Comparison of ENCODE assay signal across 8 cellular contexts in genomic region chr19:39833464-39834286, GRCh38. TPM values are rescaled to one million over a fixed set of nuclear protein-coding genes. Genes with fewer than 3 reads are reported as not detected.
DNase-seq lines count a peak whose midpoint lies in the region; ATAC-seq, FAIRE-seq and TF ChIP-seq lines count a peak whose summit lies in the region.

DYRK1B (minus strand) TSS chr19:39834162; CDS start chr19:39831867, 2,295 bp downstream.

- H3K4me2 ChIP-seq in neural progenitor cell: peak within 1 kb of the TSS; percentile 79

- CTCF ChIA-PET in activated naive CD4-positive, alpha-beta T cell treated with anti-CD3 and anti-CD28 coated beads, Interleukin-2, amount 10 ng/mL, durations not matched to agents 7 days and 5 days (lab: Charles Lee): interaction anchor here (0.7 to 2.1 kb wide), 2 partner anchors 10 to 25 kb away, joined by 3 to 32 read pairs; no protein-coding TSS in a partner anchor

- peak within 1 kb of the TSS; percentile 65 for H3K4me3 ChIP-seq in SJCRH30
- H3K4me3 ChIP-seq in neural progenitor cell: peak within 1 kb of the TSS; percentile 91
- H3K4me3 ChIP-seq in stomach: peak within 1 kb of the TSS; percentile 83 to 99 (median 98)

- TF ChIP-seq RAD21 in Ishikawa (IDR thresholded peaks at IDR 0.05; ENCODE audit: low read depth): no peak

- peaks cover 34% of the 10 kb centered on the region for H3K4me1 Mint-ChIP-seq in activated naive CD4-positive, alpha-beta T cell treated with anti-CD3 and anti-CD28 coated beads, Interleukin-2, amount 10 ng/mL, durations not matched to agents 7 days and 5 days
- peaks cover 23% of the 10 kb centered on the region for H3K4me1 Mint-ChIP-seq in neural progenitor cell

- H3K36me3 ChIP-seq in SJCRH30 (peaks cover 73% of the 10 kb centered on the region), neural progenitor cell (peaks cover 9% of the 10 kb centered on the region), stomach (peaks cover 50 to 75% (median 74%) of the 10 kb centered on the region in 4 donors)

- H3K9ac ChIP-seq in neural progenitor cell: peak within 1 kb of the TSS; percentile 98

- H3K9me3 ChIP-seq in SJCRH30 (replicated peaks) (no peaks in the 10 kb centered on the region), neural progenitor cell (ENCODE audit: low read depth) (no peaks in the 10 kb centered on the region), stomach (no peaks in the 10 kb centered on the region)

- peak within 1 kb of the TSS; percentile 74 for H3K4me3 Mint-ChIP-seq in activated naive CD4-positive, alpha-beta T cell treated with anti-CD3 and anti-CD28 coated beads, Interleukin-2, amount 10 ng/mL, durations not matched to agents 7 days and 5 days
- H3K4me3 Mint-ChIP-seq in neural progenitor cell: peak within 1 kb of the TSS; percentile 95

- H3K27me3 ChIP-seq in SJCRH30: no peaks in the 10 kb centered on the region
- H3K27me3 ChIP-seq in neural progenitor cell: no peaks in the 10 kb centered on the region
- no peaks in the 10 kb centered on the region for H3K27me3 ChIP-seq in stomach

- H4K20me1 ChIP-seq in neural progenitor cell (ENCODE audit: low read depth): no peaks in the 10 kb centered on the region

- no peak for TF ChIP-seq POLR2A in stomach (IDR thresholded peaks at IDR 0.05)

- 0 to 1% (median 0%) methylated on average over 16 to 58 of the region's 59 CpGs for WGBS in stomach, 5 donors

- intact Hi-C loops in stomach (cut with DNase I; ENCODE audit: low total_unique reads): no loop called here

- H2AFZ ChIP-seq in neural progenitor cell (replicated peaks): peak within 1 kb of the TSS; percentile 82

- peak; percentile 93 for DNase-seq in DMS153 (lab: John Stamatoyannopoulos, UW)
- DNase-seq in SJCRH30: peak; percentile 100
- DNase-seq in activated naive CD4-positive, alpha-beta T cell treated with anti-CD3 and anti-CD28 coated beads, Interleukin-2, amount 10 ng/mL, durations not matched to agents 7 days and 5 days: peak; percentile 98
- peak; percentile 99 for DNase-seq in frontal cortex (ENCODE audit: low spot score in 2 of 2)
- DNase-seq in neural progenitor cell (ENCODE audit: low spot score): peak; percentile 99
- peak; percentile 99 for DNase-seq in stomach

- no peaks in the 10 kb centered on the region for H3K27me3 Mint-ChIP-seq in activated naive CD4-positive, alpha-beta T cell treated with anti-CD3 and anti-CD28 coated beads, Interleukin-2, amount 10 ng/mL, durations not matched to agents 7 days and 5 days
- H3K27me3 Mint-ChIP-seq in neural progenitor cell (ENCODE audit: insufficient read depth, low read depth): peaks cover 15% of the 10 kb centered on the region

- peaks cover 37% of the 10 kb centered on the region for H3K79me2 ChIP-seq in neural progenitor cell (ENCODE audit: low read depth)

- TF ChIP-seq CTCF in neural progenitor cell (IDR thresholded peaks at IDR 0.05) (no peak), stomach (IDR thresholded peaks at IDR 0.05) (no peak)

- H3K4me1 ChIP-seq in SJCRH30 (peaks cover 20% of the 10 kb centered on the region), neural progenitor cell (peaks cover 6% of the 10 kb centered on the region), stomach (peaks cover 18 to 27% (median 26%) of the 10 kb centered on the region in 4 donors)

- FAIRE-seq in frontal cortex (lab: Jason Lieb, UNC): no peak

- peak; percentile 84 for ATAC-seq in GM21529 (IDR thresholded peaks at IDR 0.05; ENCODE audit: unreplicated experiment)

- peaks cover 54% of the 10 kb centered on the region for H3K36me3 Mint-ChIP-seq in activated naive CD4-positive, alpha-beta T cell treated with anti-CD3 and anti-CD28 coated beads, Interleukin-2, amount 10 ng/mL, durations not matched to agents 7 days and 5 days
- peaks cover 36% of the 10 kb centered on the region for H3K36me3 Mint-ChIP-seq in neural progenitor cell

- H3F3A ChIP-seq in neural progenitor cell (ENCODE audit: low read depth): peaks cover 22% of the 10 kb centered on the region

- H3K27ac Mint-ChIP-seq in activated naive CD4-positive, alpha-beta T cell treated with anti-CD3 and anti-CD28 coated beads, Interleukin-2, amount 10 ng/mL, durations not matched to agents 7 days and 5 days: peak within 1 kb of the TSS; percentile 80
- H3K27ac Mint-ChIP-seq in neural progenitor cell: peak within 1 kb of the TSS; percentile 99

- TF ChIP-seq EP300 in Ishikawa (IDR thresholded peaks at IDR 0.05; ENCODE audit: borderline replicate concordance): 0 out of 2 replicates have a peak, but pooled peaks have one; percentile 31
- TF ChIP-seq EP300 in stomach (IDR thresholded peaks at IDR 0.05): no peak

- H3K27ac ChIP-seq in SJCRH30 (peak within 1 kb of the TSS; percentile 89), neural progenitor cell (peak within 1 kb of the TSS; percentile 99), stomach (peak within 1 kb of the TSS; percentile 75 to 91 (median 89))

- no peaks in the 10 kb centered on the region for H3K9me3 Mint-ChIP-seq in activated naive CD4-positive, alpha-beta T cell treated with anti-CD3 and anti-CD28 coated beads, Interleukin-2, amount 10 ng/mL, durations not matched to agents 7 days and 5 days
- H3K9me3 Mint-ChIP-seq in neural progenitor cell: no peaks in the 10 kb centered on the region

TF ChIP-seq in Ishikawa, 13 proteins besides CTCF, POLR2A, EP300 and RAD21:
- TF ChIP-seq YY1 (IDR thresholded peaks at IDR 0.05; ENCODE audit: low read depth) (peak; percentile 92), NFIC (IDR thresholded peaks at IDR 0.05) (no peak), CEBPB (IDR thresholded peaks at IDR 0.05) (no peak), CREB1 (IDR thresholded peaks at IDR 0.05; ENCODE audit: low read depth) (no peak), REST (IDR thresholded peaks at IDR 0.05; ENCODE audit: low read depth) (no peak), USF1 (IDR thresholded peaks at IDR 0.05) (peak; percentile 100), ZBTB7A (IDR thresholded peaks at IDR 0.05; ENCODE audit: low read depth) (peak; percentile 92), FOXM1 (IDR thresholded peaks at IDR 0.05; ENCODE audit: borderline replicate concordance, low read depth) (no peak), TCF12 (IDR thresholded peaks at IDR 0.05; ENCODE audit: low read depth) (peak; percentile 59), MAX (IDR thresholded peaks at IDR 0.05) (peak; percentile 62), TAF1 (IDR thresholded peaks at IDR 0.05; ENCODE audit: low read depth) (0 out of 2 replicates have a peak, but pooled peaks have one; percentile 42), TEAD4 (IDR thresholded peaks at IDR 0.05) (no peak; the same call in 1 of the 2 replicates), EGR1 (IDR thresholded peaks at IDR 0.05) (peak; percentile 63; the same call in 1 of the 2 replicates)

RNA-seq across cellular contexts. Expression of gene DYRK1B, which starts in this region (rescaled TPM):
- 14.4 and 15.2 TPM in 2 replicates for total RNA-seq in SJCRH30 (2014; rRNA removed; shearing (Covaris generic))
- 15.5 TPM for total RNA-seq in frontal cortex
- total RNA-seq in neural progenitor cell (ENCODE audit: low replicate concordance): 7.8 and 26.8 TPM in 2 replicates
- 10 to 100 TPM in 3 of 5 donors, 1 to 10 TPM in 2; 3.9 to 28.4 (median 10.7) TPM for total RNA-seq in stomach
- 10 to 100 TPM in 1 of 3 donors, 1 to 10 TPM in 2; 5.7 to 13.2 (median 9.1) TPM for polyA plus RNA-seq in stomach

Comparison
In these comparisons a context has a peak if more than half of its experiments do, and no peak if none do; other contexts are left out.
1. Peak in every context shown above with its lines: DNase-seq, ATAC-seq, H3K4me3 ChIP-seq and H3K27ac ChIP-seq.